19 cellular contexts compared by ENCODE assay signal in the genomic region with DNA sequence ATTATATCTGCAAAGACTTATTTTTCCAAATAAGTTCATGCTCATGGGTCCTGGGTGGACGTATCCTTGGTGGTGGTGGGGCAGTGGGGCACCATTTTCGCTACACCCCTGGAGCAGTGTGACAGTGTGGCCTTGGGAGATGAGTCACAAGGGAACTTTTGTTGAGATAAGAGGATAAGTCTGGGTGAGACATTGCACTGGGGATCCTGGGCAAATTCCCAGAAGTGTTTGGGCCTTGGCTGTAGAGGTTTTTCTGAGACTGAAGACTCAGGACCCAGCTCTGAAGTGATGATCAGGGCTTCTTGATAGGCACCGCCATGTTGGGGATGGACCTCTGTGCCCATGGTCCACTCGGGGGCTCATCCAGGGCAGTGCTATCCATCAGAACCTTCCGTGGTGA.
A peak's percentile ranks its signal among the peaks of the same experiment; 100 is the strongest.
DNase-seq lines count a peak whose midpoint lies in the region; ATAC-seq lines count a peak whose summit lies in the region.
"Had no signal": no experiment of that assay in that cellular context is flagged by ENCODE, and none has a peak within 500 bp of the region (broad histone marks: within the 10 kb centered on the region; RNA-seq: fewer than 3 reads in every experiment).

No MANE protein-coding gene starts in this region.

- H3K4me1 Mint-ChIP-seq in activated T-cell treated with anti-CD3 and anti-CD28 coated beads, Interleukin-2, amount 50 U/mL, for 24 hours (ENCODE audit: low read depth), result peaks cover 9% of the 10 kb centered on the region
- no peaks in the 10 kb centered on the region for H3K4me1 Mint-ChIP-seq in activated CD8-positive, alpha-beta memory T cell treated with anti-CD3 and anti-CD28 coated beads, Interleukin-2, amount 10 ng/mL, durations not matched to agents 7 days and 5 days
- H3K4me1 Mint-ChIP-seq: activated naive CD4-positive, alpha-beta T cell treated with anti-CD3 and anti-CD28 coated beads, Interleukin-2, amount 50 U/mL, for 24 hours; naive thymus-derived CD4-positive, alpha-beta T cell had no signal

- no peak overlapping the region for H3K4me3 Mint-ChIP-seq in activated T-cell treated with anti-CD3 and anti-CD28 coated beads, Interleukin-2, amount 50 U/mL, for 24 hours
- H3K4me3 Mint-ChIP-seq in activated CD8-positive, alpha-beta memory T cell treated with anti-CD3 and anti-CD28 coated beads, Interleukin-2, amount 10 ng/mL, durations not matched to agents 7 days and 5 days, result no peak overlapping the region
- H3K4me3 Mint-ChIP-seq: activated CD4-positive, alpha-beta T cell treated with anti-CD3 and anti-CD28 coated beads, Interleukin-2, amount 10 ng/mL, durations not matched to agents 24 days and 14 days; activated naive CD4-positive, alpha-beta T cell treated with anti-CD3 and anti-CD28 coated beads, Interleukin-2, amount 50 U/mL, for 24 hours; activated T-cell treated with anti-CD3 and anti-CD28 coated beads, Interleukin-2, amount 50 U/mL, for 72 hours; dendritic cell treated with granulocyte-macrophage colony-stimulating factor and Interleukin-4, amounts not matched to agents 40 ng/mL and 50 ng/mL, for 4 days; naive thymus-derived CD4-positive, alpha-beta T cell had no signal

- H3K27ac Mint-ChIP-seq in activated T-cell treated with anti-CD3 and anti-CD28 coated beads, Interleukin-2, amount 50 U/mL, for 24 hours, result no peak overlapping the region
- H3K27ac Mint-ChIP-seq in activated CD8-positive, alpha-beta memory T cell treated with anti-CD3 and anti-CD28 coated beads, Interleukin-2, amount 10 ng/mL, durations not matched to agents 7 days and 5 days, result no peak overlapping the region
- H3K27ac Mint-ChIP-seq: activated CD4-positive, alpha-beta T cell treated with anti-CD3 and anti-CD28 coated beads, Interleukin-2, amount 10 ng/mL, durations not matched to agents 24 days and 14 days; activated naive CD4-positive, alpha-beta T cell treated with anti-CD3 and anti-CD28 coated beads, Interleukin-2, amount 50 U/mL, for 24 hours; activated T-cell treated with anti-CD3 and anti-CD28 coated beads, Interleukin-2, amount 50 U/mL, for 72 hours; dendritic cell treated with granulocyte-macrophage colony-stimulating factor and Interleukin-4, amounts not matched to agents 40 ng/mL and 50 ng/mL, for 4 days; naive thymus-derived CD4-positive, alpha-beta T cell had no signal

- H3K27me3 Mint-ChIP-seq in activated T-cell treated with anti-CD3 and anti-CD28 coated beads, Interleukin-2, amount 50 U/mL, for 24 hours, result no peaks in the 10 kb centered on the region
- peaks cover 13% of the 10 kb centered on the region for H3K27me3 Mint-ChIP-seq in activated CD8-positive, alpha-beta memory T cell treated with anti-CD3 and anti-CD28 coated beads, Interleukin-2, amount 10 ng/mL, durations not matched to agents 7 days and 5 days
- H3K27me3 Mint-ChIP-seq: activated CD4-positive, alpha-beta T cell treated with anti-CD3 and anti-CD28 coated beads, Interleukin-2, amount 10 ng/mL, durations not matched to agents 24 days and 14 days; activated naive CD4-positive, alpha-beta T cell treated with anti-CD3 and anti-CD28 coated beads, Interleukin-2, amount 50 U/mL, for 24 hours had no signal

- ATAC-seq in activated CD8-positive, alpha-beta memory T cell treated with anti-CD3 and anti-CD28 coated beads, Interleukin-2, amount 10 ng/mL, durations not matched to agents 7 days and 5 days, result no peak
- ATAC-seq: activated T-cell treated with anti-CD3 and anti-CD28 coated beads, Interleukin-2, amount 50 U/mL, for 72 hours; naive thymus-derived CD4-positive, alpha-beta T cell; SK-N-SH treated with all-trans-retinoic acid at 6 μM for 48 hours had no signal

- no peaks in the 10 kb centered on the region for H3K36me3 Mint-ChIP-seq in activated T-cell treated with anti-CD3 and anti-CD28 coated beads, Interleukin-2, amount 50 U/mL, for 24 hours (ENCODE audit: low read depth)
- H3K36me3 Mint-ChIP-seq in activated CD8-positive, alpha-beta memory T cell treated with anti-CD3 and anti-CD28 coated beads, Interleukin-2, amount 10 ng/mL, durations not matched to agents 7 days and 5 days, result no peaks in the 10 kb centered on the region
- H3K36me3 Mint-ChIP-seq: activated naive CD4-positive, alpha-beta T cell treated with anti-CD3 and anti-CD28 coated beads, Interleukin-2, amount 50 U/mL, for 24 hours; naive thymus-derived CD4-positive, alpha-beta T cell had no signal

- H3K9me3 Mint-ChIP-seq in activated T-cell treated with anti-CD3 and anti-CD28 coated beads, Interleukin-2, amount 50 U/mL, for 24 hours, result no peaks in the 10 kb centered on the region
- no peaks in the 10 kb centered on the region for H3K9me3 Mint-ChIP-seq in activated CD8-positive, alpha-beta memory T cell treated with anti-CD3 and anti-CD28 coated beads, Interleukin-2, amount 10 ng/mL, durations not matched to agents 7 days and 5 days (ENCODE audit: low read depth)
- H3K9me3 Mint-ChIP-seq: activated CD4-positive, alpha-beta T cell treated with anti-CD3 and anti-CD28 coated beads, Interleukin-2, amount 10 ng/mL, durations not matched to agents 24 days and 14 days; activated naive CD4-positive, alpha-beta T cell treated with anti-CD3 and anti-CD28 coated beads, Interleukin-2, amount 50 U/mL, for 24 hours; activated T-cell treated with anti-CD3 and anti-CD28 coated beads, Interleukin-2, amount 50 U/mL, for 72 hours; naive thymus-derived CD4-positive, alpha-beta T cell had no signal

- DNase-seq in activated T-cell treated with anti-CD3 and anti-CD28 coated beads, Interleukin-2, amount 50 U/mL, for 24 hours, result peak; percentile 11
- no peak for DNase-seq in activated T-cell treated with anti-CD3 and anti-CD28 coated beads, Interleukin-2, amount 50 U/mL, for 1 hour
- peak; percentile 31 for DNase-seq in activated CD8-positive, alpha-beta memory T cell treated with anti-CD3 and anti-CD28 coated beads, Interleukin-2, amount 10 ng/mL, durations not matched to agents 7 days and 5 days
- peak; percentile 20 for DNase-seq in mesenteric fat pad (ENCODE audit: low spot score)
- DNase-seq in central memory CD4-positive, alpha-beta T cell, result no peak
- no peak for DNase-seq in kidney tubule cell (ENCODE audit: low spot score)
- DNase-seq in activated CD4-positive, CD25-positive, alpha-beta regulatory T cell treated with anti-CD3 and anti-CD28 coated beads, Interleukin-2, amount 50 U/mL, for 72 hours, result no peak
- no peak for DNase-seq in NCI-H774 (lab: John Stamatoyannopoulos, UW)
- DNase-seq: activated CD4-positive, alpha-beta T cell treated with anti-CD3 and anti-CD28 coated beads, Interleukin-2, amount 10 ng/mL, durations not matched to agents 24 days and 14 days; activated T-cell treated with anti-CD3 and anti-CD28 coated beads, Interleukin-2, amount 50 U/mL, for 72 hours; DMS 273 treated with DMSO at 0.1 percent for 48 hours; glutamatergic neuron; NCI-H1436; small intestine; T1000 had no signal

- CTCF ChIA-PET in activated CD8-positive, alpha-beta memory T cell treated with anti-CD3 and anti-CD28 coated beads, Interleukin-2, amount 10 ng/mL, durations not matched to agents 7 days and 5 days (lab: Charles Lee), result no interaction called here

Comparison
In these comparisons a context has a peak if more than half of its experiments do, and no peak if none do; other contexts are left out.
1. DNase-seq: peak in activated T-cell treated with anti-CD3 and anti-CD28 coated beads, Interleukin-2, amount 50 U/mL, for 24 hours (single experiment), activated CD8-positive, alpha-beta memory T cell treated with anti-CD3 and anti-CD28 coated beads, Interleukin-2, amount 10 ng/mL, durations not matched to agents 7 days and 5 days (single experiment) and mesenteric fat pad (single experiment); none in activated T-cell treated with anti-CD3 and anti-CD28 coated beads, Interleukin-2, amount 50 U/mL, for 1 hour (single experiment), central memory CD4-positive, alpha-beta T cell (single experiment), kidney tubule cell (single experiment), activated CD4-positive, CD25-positive, alpha-beta regulatory T cell treated with anti-CD3 and anti-CD28 coated beads, Interleukin-2, amount 50 U/mL, for 72 hours (single experiment) and NCI-H774 (single experiment).